In the genomic region with DNA sequence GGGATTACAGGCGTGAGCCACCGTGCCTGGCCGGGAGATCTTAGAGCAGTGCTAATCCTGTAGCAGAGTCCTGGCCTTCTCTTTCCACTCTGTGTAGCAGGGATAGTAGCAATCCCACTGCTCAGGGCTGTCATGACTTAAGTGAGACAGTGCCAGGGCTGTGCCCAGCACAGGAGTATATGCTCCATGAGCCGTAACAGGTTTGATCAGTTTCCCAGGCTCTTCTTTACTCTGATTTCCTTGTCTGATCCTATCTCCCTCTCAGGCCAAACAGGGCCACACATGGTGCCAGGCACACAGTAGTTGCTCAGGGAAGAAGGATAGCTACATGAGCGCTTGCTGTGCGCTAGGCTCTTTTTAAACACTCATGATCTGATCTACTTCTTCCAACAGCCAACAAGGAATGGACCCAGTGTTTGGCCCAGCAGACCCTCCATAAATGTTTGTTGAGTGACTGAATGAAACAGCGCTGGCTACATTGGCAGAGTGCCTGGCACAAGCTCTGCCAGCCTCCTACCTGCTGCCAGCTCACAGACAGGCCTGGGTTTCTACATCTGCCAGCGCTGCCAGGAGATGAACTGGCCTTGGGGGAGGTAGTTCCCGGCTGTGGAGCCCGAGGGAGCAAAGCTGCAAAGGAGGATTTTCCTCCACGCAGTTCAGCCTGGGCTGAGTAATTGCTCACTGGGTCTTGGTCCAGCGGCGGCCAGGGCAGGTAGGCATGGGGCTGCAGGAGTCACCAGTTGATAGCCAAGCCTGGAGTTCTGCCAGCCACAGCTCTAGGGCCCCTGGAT, we compare ENCODE assay signal across 13 cellular contexts. TPM values are rescaled to one million over a fixed set of nuclear protein-coding genes. Genes with fewer than 3 reads are reported as not detected.
DNase-seq lines count a peak whose midpoint lies in the region; ATAC-seq, FAIRE-seq and TF ChIP-seq lines count a peak whose summit lies in the region.
"Had no signal": no experiment of that assay in that cellular context is flagged by ENCODE, and none has a peak within 500 bp of the region (broad histone marks: within the 10 kb centered on the region; RNA-seq: fewer than 3 reads in every experiment).

No MANE protein-coding gene starts in this region.

- TF ChIP-seq POLR2A in esophagus squamous epithelium (IDR thresholded peaks at IDR 0.05), result no peak

- peaks cover 20 to 58% (median 33%) of the 10 kb centered on the region in 3 donors for H3K4me1 ChIP-seq in esophagus squamous epithelium
- H3K4me1 ChIP-seq in neutrophil (ENCODE audit: control insufficient read depth in 1 of 2, insufficient read depth in 1 of 2, low read depth in 1 of 2, low read length in 1 of 2), result peaks cover 14 to 15% of the 10 kb centered on the region in 2 experiments

- WGBS in esophagus squamous epithelium, 2 donors, result 38 to 71% methylated on average over 3 to 13 of the region's 13 CpGs

- CTCF ChIA-PET in Calu3 (lab: Charles Lee), result interaction anchor here (1.2 kb wide), 1 partner anchor 19 kb away, joined by 3 read pairs; no protein-coding TSS in a partner anchor

- DNase-seq in Calu3 (peak; percentile 38), RCC 7860 (ENCODE audit: low spot score) (peak; percentile 78), esophagus squamous epithelium (lab: John Stamatoyannopoulos, UW) (no peak), SHP77 treated with DMSO at 0.1 percent for 48 hours (lab: John Stamatoyannopoulos, UW) (no peak), HFFc6 (no peak)
- DNase-seq in stimulated activated CD4-positive, alpha-beta T cell treated with anti-CD3 and anti-CD28 coated beads, Interleukin-4, amount 100 ng/mL, for 24 hours, result no peak
- DNase-seq: activated naive CD4-positive, alpha-beta T cell treated with anti-CD3 and anti-CD28 coated beads, Interleukin-2, amount 50 U/mL, for 16 hours; central memory CD4-positive, alpha-beta T cell; H9; stimulated activated naive CD8-positive, alpha-beta T cell treated with anti-CD3 and anti-CD28 coated beads, Interleukin-15, amount 100 ng/mL, for 72 hours had no signal

- H3K9me3 ChIP-seq in esophagus squamous epithelium, result no peaks in the 10 kb centered on the region
- no peaks in the 10 kb centered on the region for H3K9me3 ChIP-seq in neutrophil

- no peak for ATAC-seq in HG03571 (IDR thresholded peaks at IDR 0.05; ENCODE audit: unreplicated experiment)

- H3K27me3 ChIP-seq in esophagus squamous epithelium (peaks cover 0 to 3% (median 0%) of the 10 kb centered on the region in 4 donors), neutrophil (peaks cover 15% of the 10 kb centered on the region)

- intact Hi-C loops in Calu3 (cut with micrococcal nuclease; ENCODE audit: unreplicated experiment), result no loop called here
- intact Hi-C loops in esophagus squamous epithelium (cut with DNase I), result no loop called here

- FAIRE-seq in RCC 7860 (lab: Jason Lieb, UNC), result peak; percentile 66

- H3K9me3 Mint-ChIP-seq in Calu3 (ENCODE audit: low read depth, unreplicated experiment) (no peaks in the 10 kb centered on the region), HFFc6 (no peaks in the 10 kb centered on the region)
- H3K9me3 Mint-ChIP-seq: H9; stimulated activated naive CD8-positive, alpha-beta T cell treated with anti-CD3 and anti-CD28 coated beads, Interleukin-15, amount 100 ng/mL, for 72 hours had no signal

- H3K36me3 ChIP-seq in esophagus squamous epithelium, result no peaks in the 10 kb centered on the region
- no peaks in the 10 kb centered on the region for H3K36me3 ChIP-seq in neutrophil

- H3K27me3 Mint-ChIP-seq in Calu3 (ENCODE audit: unreplicated experiment), result no peaks in the 10 kb centered on the region
- H3K27me3 Mint-ChIP-seq in HFFc6 (ENCODE audit: insufficient read depth), result peaks cover 6% of the 10 kb centered on the region; the same call in 1 of the 2 replicates

- H3K27ac ChIP-seq in esophagus squamous epithelium, result peak overlapping the region in 3 of 4 donors; percentile 26 to 38 (median 34)
- peak overlapping the region; percentile 82 for H3K27ac ChIP-seq in neutrophil

- H3K36me3 Mint-ChIP-seq in Calu3 (ENCODE audit: insufficient read depth, unreplicated experiment) (peaks cover 9% of the 10 kb centered on the region), HFFc6 (ENCODE audit: low read depth) (no peaks in the 10 kb centered on the region)
- H3K36me3 Mint-ChIP-seq: activated CD8-positive, alpha-beta memory T cell treated with anti-CD3 and anti-CD28 coated beads, Interleukin-2, amount 10 ng/mL, durations not matched to agents 7 days and 5 days had no signal

- no peak overlapping the region for H3K4me3 Mint-ChIP-seq in Calu3 (ENCODE audit: low read depth, unreplicated experiment)
- no peak overlapping the region for H3K4me3 Mint-ChIP-seq in HFFc6
- H3K4me3 Mint-ChIP-seq: activated CD8-positive, alpha-beta memory T cell treated with anti-CD3 and anti-CD28 coated beads, Interleukin-2, amount 10 ng/mL, durations not matched to agents 7 days and 5 days; H9; stimulated activated naive CD8-positive, alpha-beta T cell treated with anti-CD3 and anti-CD28 coated beads, Interleukin-15, amount 100 ng/mL, for 72 hours had no signal

- H3K27ac Mint-ChIP-seq in Calu3 (ENCODE audit: unreplicated experiment) (peak overlapping the region; percentile 52), HFFc6 (no peak overlapping the region; the same call in 1 of the 2 replicates)
- H3K27ac Mint-ChIP-seq: activated CD8-positive, alpha-beta memory T cell treated with anti-CD3 and anti-CD28 coated beads, Interleukin-2, amount 10 ng/mL, durations not matched to agents 7 days and 5 days; H9; stimulated activated naive CD8-positive, alpha-beta T cell treated with anti-CD3 and anti-CD28 coated beads, Interleukin-15, amount 100 ng/mL, for 72 hours had no signal

- no TSS peak for BruUV-seq in Calu3 (replicated peaks; lab: Mats Ljungman, UMichigan)

- H3K4me3 ChIP-seq in esophagus squamous epithelium (no peak overlapping the region), neutrophil (ENCODE audit: low read depth in 1 of 2, low read length in 1 of 2) (no peak overlapping the region)

- H3K4me1 Mint-ChIP-seq in Calu3 (ENCODE audit: low read depth, unreplicated experiment) (peaks cover 34% of the 10 kb centered on the region), HFFc6 (ENCODE audit: low read depth) (peaks cover 11% of the 10 kb centered on the region)

- TF ChIP-seq CTCF in Calu3 (IDR thresholded peaks at IDR 0.05; ENCODE audit: unreplicated experiment), result no peak
- TF ChIP-seq CTCF in esophagus squamous epithelium (IDR thresholded peaks at IDR 0.05), result no peak
- TF ChIP-seq CTCF in neutrophil (IDR thresholded peaks at IDR 0.05), result no peak
- TF ChIP-seq CTCF in HFFc6 (IDR thresholded peaks at IDR 0.05), result no peak

RNA-seq across cellular contexts. Expression of gene SNAI1, which starts 36.9 kb away (rescaled TPM):
- total RNA-seq in Calu3 (2022) (0.81 and 0.90 TPM in 2 replicates), esophagus squamous epithelium (1 to 10 TPM in 1 of 4 donors, under 1 TPM in 2, not detected in 1; 0.44 to 1.3 (median 0.75) TPM)
- total RNA-seq in HFFc6 (2021; fragmentation: NEBNext Ultra II Directional; extraction: Animal tissue kit (Norgen Biotek cat#: 25700)), result 1 to 10 TPM; 4.7 to 6.8 (median 5.2) TPM

Comparison
In these comparisons a context has a peak if more than half of its experiments do, and no peak if none do; other contexts are left out.
1. DNase-seq: peak in Calu3 (single experiment) and RCC 7860 (single experiment); none in esophagus squamous epithelium (single experiment), SHP77 treated with DMSO at 0.1 percent for 48 hours (single experiment), stimulated activated CD4-positive, alpha-beta T cell treated with anti-CD3 and anti-CD28 coated beads, Interleukin-4, amount 100 ng/mL, for 24 hours (single experiment) and HFFc6 (single experiment).